ENCODE assay signal across 31 cellular contexts in the genomic region with DNA sequence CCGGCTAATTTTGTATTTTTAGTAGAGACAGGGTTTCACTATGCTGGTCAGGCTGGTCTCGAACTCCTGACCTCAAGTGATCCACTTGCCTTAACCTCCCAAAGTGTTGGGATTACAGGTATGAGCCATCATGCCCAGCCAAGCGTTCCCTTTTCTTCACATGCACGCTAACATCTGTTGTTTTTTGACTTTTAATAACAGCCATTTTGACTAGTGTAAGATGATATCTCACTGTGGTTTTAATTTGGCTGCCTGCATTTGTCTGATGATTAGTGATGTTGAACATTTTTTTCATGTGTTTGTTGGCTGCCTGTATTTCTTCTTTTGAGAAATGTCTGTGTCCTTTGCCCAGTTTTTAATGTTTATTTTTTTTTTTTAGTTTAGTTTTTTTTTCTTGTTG. TPM values are rescaled to one million over a fixed set of nuclear protein-coding genes. Genes with fewer than 3 reads are reported as not detected.
A peak's percentile ranks its signal among the peaks of the same experiment; 100 is the strongest.
DNase-seq lines count a peak whose midpoint lies in the region; ATAC-seq and TF ChIP-seq lines count a peak whose summit lies in the region.
"Had no signal": no experiment of that assay in that cellular context is flagged by ENCODE, and none has a peak within 500 bp of the region (broad histone marks: within the 10 kb centered on the region; RNA-seq: fewer than 3 reads in every experiment).

No MANE protein-coding gene starts in this region.

- no peak overlapping the region for H3K27ac Mint-ChIP-seq in activated naive CD4-positive, alpha-beta T cell treated with anti-CD3 and anti-CD28 coated beads, Interleukin-2, amount 10 ng/mL, durations not matched to agents 7 days and 5 days
- no peak overlapping the region for H3K27ac Mint-ChIP-seq in activated CD4-positive, alpha-beta T cell treated with anti-CD3 and anti-CD28 coated beads, Interleukin-2, amount 10 ng/mL, durations not matched to agents 24 days and 14 days
- H3K27ac Mint-ChIP-seq: activated naive CD8-positive, alpha-beta T cell; activated T-helper 1 cell treated with anti-CD3 and anti-CD28 coated beads, Interleukin-12 subunit alpha, Interleukin-12 subunit beta, Interleukin-2, Interleukin-4 antibody, amounts not matched to agents 30 ng/mL and 10 ng/mL and 1 ng/mL, durations not matched to agents 14 hours and 24 hours and 36 hours had no signal

- H3K36me3 Mint-ChIP-seq in activated naive CD4-positive, alpha-beta T cell treated with anti-CD3 and anti-CD28 coated beads, Interleukin-2, amount 10 ng/mL, durations not matched to agents 7 days and 5 days = no peaks in the 10 kb centered on the region
- H3K36me3 Mint-ChIP-seq in activated CD4-positive, alpha-beta T cell treated with anti-CD3 and anti-CD28 coated beads, Interleukin-2, amount 10 ng/mL, durations not matched to agents 24 days and 14 days (ENCODE audit: low read depth) = no peaks in the 10 kb centered on the region
- H3K36me3 Mint-ChIP-seq: activated naive CD8-positive, alpha-beta T cell; naive B cell had no signal

- CTCF ChIA-PET in activated naive CD4-positive, alpha-beta T cell treated with anti-CD3 and anti-CD28 coated beads, Interleukin-2, amount 10 ng/mL, durations not matched to agents 7 days and 5 days (lab: Charles Lee) = no interaction called here

- intact Hi-C loops in activated CD4-positive, alpha-beta T cell treated with anti-CD3 and anti-CD28 coated beads, Interleukin-2, amount 10 ng/mL, durations not matched to agents 24 days and 14 days (cut with micrococcal nuclease) = no loop called here

- no peak overlapping the region for H3K4me3 ChIP-seq in choroid plexus epithelial cell (ENCODE audit: low read depth, low read length)
- H3K4me3 ChIP-seq: BLaER1 treated with 17β-estradiol and CSF1 and Interleukin-3, amounts not matched to agents 10 nM and 100 nM; esophagus squamous epithelium; thoracic aorta; vagina had no signal

- no peaks in the 10 kb centered on the region for H3K4me1 Mint-ChIP-seq in activated naive CD4-positive, alpha-beta T cell treated with anti-CD3 and anti-CD28 coated beads, Interleukin-2, amount 10 ng/mL, durations not matched to agents 7 days and 5 days
- H3K4me1 Mint-ChIP-seq in activated CD4-positive, alpha-beta T cell treated with anti-CD3 and anti-CD28 coated beads, Interleukin-2, amount 10 ng/mL, durations not matched to agents 24 days and 14 days = no peaks in the 10 kb centered on the region

- ATAC-seq in HG03460 (IDR thresholded peaks at IDR 0.05; ENCODE audit: unreplicated experiment) (no peak), GM18511 (IDR thresholded peaks at IDR 0.05; ENCODE audit: unreplicated experiment) (no peak)
- ATAC-seq: left cardiac atrium had no signal

- no peak for TF ChIP-seq CTCF in choroid plexus epithelial cell (conservative IDR thresholded peaks at IDR 0.05; ENCODE audit: low read depth, low read length)

- in situ Hi-C loops in Caki2 (cut with HindIII; ENCODE audit: low pct_unique_long_range_greater_than_20kb, low sequenced_read_pairs) = no loop called here

- DNase-seq in Caki2 (ENCODE audit: low read depth) = peak; percentile 50
- DNase-seq in M059J (ENCODE audit: low read depth) = peak; percentile 68
- peak; percentile 37 for DNase-seq in NCI-H2196 (lab: John Stamatoyannopoulos, UW; ENCODE audit: unreplicated experiment)
- DNase-seq in choroid plexus epithelial cell (ENCODE audit: low read depth) = peak; percentile 42
- DNase-seq in activated naive CD4-positive, alpha-beta T cell treated with anti-CD3 and anti-CD28 coated beads, Interleukin-2, amount 10 ng/mL, durations not matched to agents 7 days and 5 days = no peak
- DNase-seq in activated CD4-positive, alpha-beta T cell treated with anti-CD3 and anti-CD28 coated beads, Interleukin-2, amount 10 ng/mL, durations not matched to agents 24 days and 14 days = no peak
- DNase-seq: ACHN; activated CD4-positive, alpha-beta T cell treated with anti-CD3 and anti-CD28 coated beads for 48 hours; Calu3; effector memory CD4-positive, alpha-beta T cell; esophagus squamous epithelium; H7; head of caudate nucleus; KBM-7; left cardiac atrium; mesendoderm; naive B cell; NCI-H1048; NCI-H345; nucleus accumbens; SK-N-SH; stimulated activated CD4-positive, alpha-beta T cell treated with anti-CD3 and anti-CD28 coated beads, Interleukin-2, amount 100 ng/mL, for 48 hours; stimulated activated naive CD4-positive, alpha-beta T cell; T-helper 2 cell had no signal

- no peak overlapping the region for H3K4me3 Mint-ChIP-seq in activated naive CD4-positive, alpha-beta T cell treated with anti-CD3 and anti-CD28 coated beads, Interleukin-2, amount 10 ng/mL, durations not matched to agents 7 days and 5 days
- H3K4me3 Mint-ChIP-seq in activated CD4-positive, alpha-beta T cell treated with anti-CD3 and anti-CD28 coated beads, Interleukin-2, amount 10 ng/mL, durations not matched to agents 24 days and 14 days = no peak overlapping the region
- H3K4me3 Mint-ChIP-seq: activated naive CD8-positive, alpha-beta T cell; activated T-helper 1 cell treated with anti-CD3 and anti-CD28 coated beads, Interleukin-12 subunit alpha, Interleukin-12 subunit beta, Interleukin-2, Interleukin-4 antibody, amounts not matched to agents 30 ng/mL and 10 ng/mL and 1 ng/mL, durations not matched to agents 14 hours and 24 hours and 36 hours; naive B cell had no signal

- H3K9me3 Mint-ChIP-seq in activated naive CD4-positive, alpha-beta T cell treated with anti-CD3 and anti-CD28 coated beads, Interleukin-2, amount 10 ng/mL, durations not matched to agents 7 days and 5 days = no peaks in the 10 kb centered on the region
- H3K9me3 Mint-ChIP-seq in activated CD4-positive, alpha-beta T cell treated with anti-CD3 and anti-CD28 coated beads, Interleukin-2, amount 10 ng/mL, durations not matched to agents 24 days and 14 days = no peaks in the 10 kb centered on the region
- H3K9me3 Mint-ChIP-seq: activated T-helper 1 cell treated with anti-CD3 and anti-CD28 coated beads, Interleukin-12 subunit alpha, Interleukin-12 subunit beta, Interleukin-2, Interleukin-4 antibody, amounts not matched to agents 30 ng/mL and 10 ng/mL and 1 ng/mL, durations not matched to agents 14 hours and 24 hours and 36 hours; naive B cell had no signal

- no peaks in the 10 kb centered on the region for H3K27me3 Mint-ChIP-seq in activated naive CD4-positive, alpha-beta T cell treated with anti-CD3 and anti-CD28 coated beads, Interleukin-2, amount 10 ng/mL, durations not matched to agents 7 days and 5 days
- peaks cover 9% of the 10 kb centered on the region for H3K27me3 Mint-ChIP-seq in activated CD4-positive, alpha-beta T cell treated with anti-CD3 and anti-CD28 coated beads, Interleukin-2, amount 10 ng/mL, durations not matched to agents 24 days and 14 days

RNA-seq across cellular contexts. Expression of gene YARS2, which starts 10.2 kb away (rescaled TPM):
- 56.0 and 69.7 TPM in 2 replicates for total RNA-seq in Caki2 (2014; rRNA removed; shearing (Covaris generic); ENCODE audit: low replicate concordance)
- total RNA-seq in M059J (2014; rRNA removed; shearing (Covaris generic)) = 23.9 and 31.9 TPM in 2 replicates
- total RNA-seq in activated CD4-positive, alpha-beta T cell treated with anti-CD3 and anti-CD28 coated beads, Interleukin-2, amount 10 ng/mL, durations not matched to agents 24 days and 14 days = 30.5 and 33.0 TPM in 2 replicates

Comparison
In these comparisons a context has a peak if more than half of its experiments do, and no peak if none do; other contexts are left out.
1. DNase-seq: peak in Caki2 (single experiment), M059J (single experiment), NCI-H2196 (single experiment) and choroid plexus epithelial cell (single experiment); none in activated naive CD4-positive, alpha-beta T cell treated with anti-CD3 and anti-CD28 coated beads, Interleukin-2, amount 10 ng/mL, durations not matched to agents 7 days and 5 days (single experiment) and activated CD4-positive, alpha-beta T cell treated with anti-CD3 and anti-CD28 coated beads, Interleukin-2, amount 10 ng/mL, durations not matched to agents 24 days and 14 days (single experiment).